In genomic region chr22:43066844-43067385, GRCh38 we compare ENCODE assay signal across 12 cellular contexts. TPM values are rescaled to one million over a fixed set of nuclear protein-coding genes. Genes with fewer than 3 reads are reported as not detected.
DNase-seq lines count a peak whose midpoint lies in the region; ATAC-seq and TF ChIP-seq lines count a peak whose summit lies in the region.
"Had no signal": no experiment of that assay in that cellular context is flagged by ENCODE, and none has a peak within 500 bp of the region (broad histone marks: within the 10 kb centered on the region; RNA-seq: fewer than 3 reads in every experiment).

No MANE protein-coding gene starts in this region.

- no peak overlapping the region for H2BK12ac ChIP-seq in trophoblast cell (ENCODE audit: low read length)

- peaks cover 7% of the 10 kb centered on the region for H3K4me1 ChIP-seq in PC-9 (replicated peaks; ENCODE audit: insufficient read depth)
- H3K4me1 ChIP-seq in trophoblast cell (ENCODE audit: control insufficient read depth in 1 of 2, insufficient read depth in 2 of 2, low read length in 2 of 2), result peaks cover 6 to 10% of the 10 kb centered on the region in 2 experiments
- peaks cover 0 to 3% (median 0%) of the 10 kb centered on the region in 9 donors for H3K4me1 ChIP-seq in heart right ventricle
- H3K4me1 ChIP-seq: body of pancreas, Peyer's patch had no signal

- no peak overlapping the region for H4K91ac ChIP-seq in trophoblast cell (ENCODE audit: low read depth, low read length)

- POLR2A ChIA-PET in PC-9 (lab: Charles Lee; ENCODE audit: unreplicated experiment), result no interaction called here

- intact Hi-C loops in PC-9 (cut with micrococcal nuclease; ENCODE audit: unreplicated experiment) (no loop called here), heart right ventricle (cut with DNase I) (no loop called here), Right ventricle myocardium superior (cut with DNase I) (no loop called here)

- H3K4me3 ChIP-seq in PC-9, result no peak overlapping the region
- no peak overlapping the region for H3K4me3 ChIP-seq in trophoblast cell (ENCODE audit: low read depth, low read length)
- no peak overlapping the region for H3K4me3 ChIP-seq in heart right ventricle
- H3K4me3 ChIP-seq: body of pancreas, Peyer's patch had no signal

- H3K27ac ChIP-seq in PC-9 (no peak overlapping the region), trophoblast cell (ENCODE audit: low read depth, low read length) (no peak overlapping the region), heart right ventricle (no peak overlapping the region)
- H3K27ac ChIP-seq: body of pancreas, Peyer's patch had no signal

- peaks cover 9% of the 10 kb centered on the region for H3K36me3 Mint-ChIP-seq in T-helper 17 cell (ENCODE audit: low read depth)

- no peaks in the 10 kb centered on the region for H3K36me3 ChIP-seq in PC-9 (ENCODE audit: low read depth)
- H3K36me3 ChIP-seq in trophoblast cell (ENCODE audit: control insufficient read depth in 1 of 2, insufficient read depth in 2 of 2, low read length in 2 of 2), result peaks cover 4 to 5% of the 10 kb centered on the region in 2 experiments
- H3K36me3 ChIP-seq in heart right ventricle, result peaks cover 0 to 81% (median 22%) of the 10 kb centered on the region in 9 donors

- no peak overlapping the region for H3K23ac ChIP-seq in trophoblast cell (ENCODE audit: low read length)

- H4K20me1 ChIP-seq in PC-9 (ENCODE audit: insufficient read depth), result no peaks in the 10 kb centered on the region

- H3K9me3 ChIP-seq in PC-9 (ENCODE audit: insufficient read depth, low read depth) (no peaks in the 10 kb centered on the region), trophoblast cell (ENCODE audit: insufficient read depth, low read depth, low read length) (peaks cover 2% of the 10 kb centered on the region), T-helper 17 cell (ENCODE audit: control insufficient read depth, low read length, poor library complexity, severe bottlenecking) (no peaks in the 10 kb centered on the region), heart right ventricle (no peaks in the 10 kb centered on the region)
- H3K9me3 ChIP-seq: body of pancreas, Peyer's patch had no signal

- no peaks in the 10 kb centered on the region for H3K79me1 ChIP-seq in trophoblast cell (ENCODE audit: low read length)

- no CpG with 5 or more reads among the region's 11 CpGs for WGBS in trophoblast cell (ENCODE audit: extremely low coverage, insufficient coverage, insufficient read length)
- WGBS in heart right ventricle, 2 donors, result 89 to 90% methylated on average over 11 of the region's 11 CpGs

- H2BK5ac ChIP-seq in trophoblast cell (ENCODE audit: low read depth, low read length, poor library complexity), result peak overlapping the region; percentile 10

- TF ChIP-seq CTCF in PC-9 (conservative IDR thresholded peaks at IDR 0.05) (no peak), heart right ventricle (IDR thresholded peaks at IDR 0.05) (no peak)

- H3K9me2 ChIP-seq in PC-9 (ENCODE audit: insufficient read depth), result no peaks in the 10 kb centered on the region

- no peak overlapping the region for H4K8ac ChIP-seq in trophoblast cell (ENCODE audit: low read depth, low read length)

- peaks cover 2% of the 10 kb centered on the region for H3K4me1 Mint-ChIP-seq in T-helper 17 cell

- H3K14ac ChIP-seq in trophoblast cell (ENCODE audit: low read length), result no peak overlapping the region

- no peak overlapping the region for H3K4ac ChIP-seq in trophoblast cell (ENCODE audit: low read depth, low read length)

- no peak overlapping the region for H3K18ac ChIP-seq in trophoblast cell (ENCODE audit: low read length)

- no peak overlapping the region for H3K9ac ChIP-seq in trophoblast cell (ENCODE audit: low read length)

- H3K4me2 ChIP-seq in PC-9, result peak overlapping the region; percentile 34; the same call in 1 of the 2 replicates
- no peak overlapping the region for H3K4me2 ChIP-seq in trophoblast cell (ENCODE audit: low read length)

- CTCF ChIA-PET in PC-9 (lab: Charles Lee), result no interaction called here

- peak; percentile 63 for ATAC-seq in esophagus mucosa
- no peak for ATAC-seq in T-helper 17 cell
- no peak for ATAC-seq in heart right ventricle
- no peak for ATAC-seq in Right ventricle myocardium superior (ENCODE audit: poor library complexity)
- ATAC-seq: body of pancreas, left lobe of liver had no signal

- peaks cover 7% of the 10 kb centered on the region for H3F3A ChIP-seq in PC-9 (ENCODE audit: insufficient read depth, low read depth)

- no peaks in the 10 kb centered on the region for H3K27me3 ChIP-seq in PC-9 (ENCODE audit: insufficient read depth, low read depth)
- H3K27me3 ChIP-seq in trophoblast cell (ENCODE audit: insufficient read depth, low read length), result no peaks in the 10 kb centered on the region
- no peaks in the 10 kb centered on the region for H3K27me3 ChIP-seq in heart right ventricle
- H3K27me3 ChIP-seq: body of pancreas, Peyer's patch had no signal

- no peak overlapping the region for H2AFZ ChIP-seq in PC-9
- H2AFZ ChIP-seq in trophoblast cell (ENCODE audit: insufficient read depth, low read length, poor library complexity), result no peak overlapping the region

- peak; percentile 87 for DNase-seq in ELR (ENCODE audit: low read depth)
- DNase-seq in PC-9, result peak; percentile 41 to 63
- DNase-seq in trophoblast cell, result no peak
- no peak for DNase-seq in T-helper 17 cell
- no peak for DNase-seq in occipital lobe (lab: John Stamatoyannopoulos, UW)
- no peak for DNase-seq in heart right ventricle
- no peak for DNase-seq in Right ventricle myocardium superior
- DNase-seq: body of pancreas; Peyer's patch; stimulated activated CD4-positive, alpha-beta T cell treated with anti-CD3 and anti-CD28 coated beads, Interleukin-15, amount 100 ng/mL, for 24 hours had no signal

- no peak overlapping the region for H2BK120ac ChIP-seq in trophoblast cell (ENCODE audit: insufficient read depth, low read length, poor library complexity)

- H3K4me3 Mint-ChIP-seq in T-helper 17 cell, result no peak overlapping the region

- no peak overlapping the region for H2AK5ac ChIP-seq in trophoblast cell (ENCODE audit: low read length)

- no peaks in the 10 kb centered on the region for H3K79me2 ChIP-seq in PC-9 (ENCODE audit: low read depth)
- no peaks in the 10 kb centered on the region for H3K79me2 ChIP-seq in trophoblast cell (ENCODE audit: control insufficient read depth, insufficient read depth, low read length, poor library complexity)

- no peak overlapping the region for H4K12ac ChIP-seq in trophoblast cell (ENCODE audit: low read depth, low read length)

- no peaks in the 10 kb centered on the region for H3K27me3 Mint-ChIP-seq in T-helper 17 cell

- no TSS peak for BruUV-seq in PC-9 (replicated peaks; lab: Mats Ljungman, UMichigan)

- no peak overlapping the region for H3K27ac Mint-ChIP-seq in T-helper 17 cell

RNA-seq across cellular contexts. Expression of gene TTLL1, which starts 22.3 kb away (rescaled TPM):
- total RNA-seq in PC-9 (2021) (7.8 and 11.2 TPM in 2 replicates), esophagus mucosa (4.7 TPM), T-helper 17 cell (1 to 10 TPM; 3.3 to 5.9 TPM), occipital lobe (46.9 TPM), heart right ventricle (10 to 100 TPM in 7 of 10 donors, 1 to 10 TPM in 3; 7.2 to 14.5 (median 11.0) TPM), Right ventricle myocardium superior (7.8 TPM)
- 8.0 and 8.4 TPM in 2 replicates for polyA plus RNA-seq in trophoblast cell (2013)
- 1 to 10 TPM; 4.5 to 5.7 TPM for polyA plus RNA-seq in heart right ventricle

RNA-seq across cellular contexts. Expression of gene BIK, which starts 43.6 kb away (rescaled TPM):
- total RNA-seq in PC-9 (2021) (10.6 and 14.5 TPM in 2 replicates), esophagus mucosa (22.9 TPM), T-helper 17 cell (1 to 10 TPM; 2.3 to 3.8 TPM), occipital lobe (not detected), heart right ventricle (under 1 TPM in 5 of 10 donors, not detected in 5; 0.32 to 0.81 (median 0.57) TPM), Right ventricle myocardium superior (not detected)
- 2.7 and 3.0 TPM in 2 replicates for polyA plus RNA-seq in trophoblast cell (2013)
- under 1 TPM; 0.28 to 0.88 TPM for polyA plus RNA-seq in heart right ventricle

RNA-seq across cellular contexts. Expression of gene PACSIN2, which starts 52.0 kb away (rescaled TPM):
- total RNA-seq in PC-9 (2021) (102 and 103 TPM in 2 replicates), esophagus mucosa (29.7 TPM), T-helper 17 cell (10 to 100 TPM; 36.8 to 61.3 TPM), occipital lobe (19.2 TPM), heart right ventricle (10 to 100 TPM; 45.0 to 69.7 (median 57.8) TPM), Right ventricle myocardium superior (60.2 TPM)
- polyA plus RNA-seq in trophoblast cell (2013), result 89.1 and 90.0 TPM in 2 replicates
- 10 to 100 TPM; 24.3 to 41.7 TPM for polyA plus RNA-seq in heart right ventricle

Comparison
In these comparisons a context has a peak if more than half of its experiments do, and no peak if none do; other contexts are left out.
1. DNase-seq: peak in ELR (single experiment) and PC-9 (2 of 2); none in trophoblast cell (0 of 2), T-helper 17 cell (0 of 3), occipital lobe (single experiment), heart right ventricle (0 of 2) and Right ventricle myocardium superior (single experiment).